ENCODE assay signal across 1 cellular context in the genomic region with DNA sequence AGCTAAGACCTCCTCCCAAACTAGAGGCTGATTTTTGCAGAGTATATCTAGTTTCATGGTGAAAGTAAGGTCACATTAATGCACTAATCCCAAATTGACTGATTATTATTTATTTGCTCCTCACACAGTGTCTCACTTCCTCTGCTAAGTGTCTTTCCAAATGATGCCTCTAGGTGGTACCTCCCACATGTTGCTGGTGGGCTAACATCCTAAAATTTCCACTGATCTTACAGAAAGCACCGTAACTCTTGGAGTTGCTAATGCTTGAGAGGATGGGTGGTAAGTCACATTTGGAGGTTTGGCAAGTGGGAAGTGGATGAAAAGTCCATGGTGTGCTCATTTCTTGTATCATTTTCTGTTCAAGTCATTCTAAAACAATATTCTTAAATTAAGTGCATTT.
TF ChIP-seq lines count a peak whose summit lies in the region.

No MANE protein-coding gene starts in this region.

TF ChIP-seq in H1, 55 proteins besides CTCF, POLR2A, EP300 and RAD21:
- TF ChIP-seq YY1 (IDR thresholded peaks at IDR 0.05; ENCODE audit: low read depth, low read length) (no peak), RXRA (IDR thresholded peaks at IDR 0.05; ENCODE audit: insufficient read depth, low read depth, low read length) (no peak), SP2 (IDR thresholded peaks at IDR 0.05; ENCODE audit: low read length) (no peak), HDAC6 (IDR thresholded peaks at IDR 0.05; ENCODE audit: low read depth, low read length) (no peak), TAF1 (IDR thresholded peaks at IDR 0.05; ENCODE audit: low read depth, low read length) (no peak), TBP (IDR thresholded peaks at IDR 0.05; ENCODE audit: low read depth, low read length) (no peak), EGR1 (IDR thresholded peaks at IDR 0.05; ENCODE audit: borderline replicate concordance, low read depth, low read length) (no peak), JUND (IDR thresholded peaks at IDR 0.05; ENCODE audit: low read length) (no peak), RNF2 (IDR thresholded peaks at IDR 0.05; ENCODE audit: borderline replicate concordance, low read depth, low read length, missing control alignments, poor library complexity, severe bottlenecking) (no peak), RBBP5 (IDR thresholded peaks at IDR 0.05; ENCODE audit: borderline replicate concordance, low read depth, low read length) (no peak)
